23 cellular contexts compared by ENCODE assay signal in the genomic region with DNA sequence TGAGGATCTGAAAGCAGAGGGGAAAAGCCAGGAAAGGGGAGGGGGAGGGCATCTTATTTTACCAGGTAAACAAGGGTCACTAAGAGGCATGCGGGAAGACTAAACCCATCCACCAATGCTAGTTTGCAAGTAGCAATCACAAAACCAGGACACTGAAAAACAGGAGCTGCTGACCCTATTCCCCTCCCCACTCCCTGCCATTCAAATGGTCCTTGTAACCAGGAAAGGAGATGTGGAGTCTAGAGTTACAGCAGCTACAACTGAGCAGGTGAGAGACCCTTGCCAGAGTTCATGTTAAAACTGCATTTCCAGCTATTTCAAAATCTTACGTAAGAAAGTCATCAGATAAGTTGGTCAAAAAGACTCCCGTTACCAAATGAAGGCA.
"Had no signal": no experiment of that assay in that cellular context is flagged by ENCODE, and none has a peak within 500 bp of the region (broad histone marks: within the 10 kb centered on the region; RNA-seq: fewer than 3 reads in every experiment).

No MANE protein-coding gene starts in this region.

- H3K4me3 Mint-ChIP-seq: activated CD4-positive, alpha-beta memory T cell treated with anti-CD3 and anti-CD28 coated beads, Interleukin-2, amount 10 ng/mL, durations not matched to agents 7 days and 5 days; activated CD4-positive, alpha-beta T cell treated with anti-CD3 and anti-CD28 coated beads for 36 hours; activated naive CD4-positive, alpha-beta T cell treated with anti-CD3 and anti-CD28 coated beads, Interleukin-2, amount 10 ng/mL, durations not matched to agents 7 days and 5 days; activated naive CD8-positive, alpha-beta T cell treated with anti-CD3 and anti-CD28 coated beads for 36 hours; activated T-cell treated with anti-CD3 and anti-CD28 coated beads, Interleukin-2, amount 50 U/mL, for 72 hours had no signal

- H3K4me1 Mint-ChIP-seq: activated CD4-positive, alpha-beta memory T cell treated with anti-CD3 and anti-CD28 coated beads, Interleukin-2, amount 10 ng/mL, durations not matched to agents 7 days and 5 days; activated CD4-positive, alpha-beta T cell treated with anti-CD3 and anti-CD28 coated beads for 36 hours; activated naive CD4-positive, alpha-beta T cell treated with anti-CD3 and anti-CD28 coated beads, Interleukin-2, amount 10 ng/mL, durations not matched to agents 7 days and 5 days; activated naive CD8-positive, alpha-beta T cell treated with anti-CD3 and anti-CD28 coated beads for 36 hours had no signal

- FAIRE-seq: TTC549 had no signal

- H3K9me3 Mint-ChIP-seq: activated CD4-positive, alpha-beta memory T cell treated with anti-CD3 and anti-CD28 coated beads, Interleukin-2, amount 10 ng/mL, durations not matched to agents 7 days and 5 days; activated naive CD4-positive, alpha-beta T cell treated with anti-CD3 and anti-CD28 coated beads, Interleukin-2, amount 10 ng/mL, durations not matched to agents 7 days and 5 days; activated naive CD8-positive, alpha-beta T cell treated with anti-CD3 and anti-CD28 coated beads for 36 hours; activated T-cell treated with anti-CD3 and anti-CD28 coated beads, Interleukin-2, amount 50 U/mL, for 72 hours; activated T-helper 2 cell treated with anti-CD3 and anti-CD28 coated beads, Interferon-gamma antibody, Interleukin-2, Interleukin-4, amounts not matched to agents 10 μg/mL and 5 μg/mL and 100 μg/mL, durations not matched to agents 14 hours and 24 hours and 36 hours had no signal

- H3K27me3 ChIP-seq: cardiac muscle cell had no signal

- H3K27ac Mint-ChIP-seq: activated CD4-positive, alpha-beta memory T cell treated with anti-CD3 and anti-CD28 coated beads, Interleukin-2, amount 10 ng/mL, durations not matched to agents 7 days and 5 days; activated CD4-positive, alpha-beta T cell treated with anti-CD3 and anti-CD28 coated beads for 36 hours; activated naive CD4-positive, alpha-beta T cell treated with anti-CD3 and anti-CD28 coated beads, Interleukin-2, amount 10 ng/mL, durations not matched to agents 7 days and 5 days; activated naive CD8-positive, alpha-beta T cell treated with anti-CD3 and anti-CD28 coated beads for 36 hours; activated T-cell treated with anti-CD3 and anti-CD28 coated beads, Interleukin-2, amount 50 U/mL, for 72 hours; activated T-helper 2 cell treated with anti-CD3 and anti-CD28 coated beads, Interferon-gamma antibody, Interleukin-2, Interleukin-4, amounts not matched to agents 10 μg/mL and 5 μg/mL and 100 μg/mL, durations not matched to agents 14 hours and 24 hours and 36 hours had no signal

- H3K4me3 ChIP-seq: cardiac muscle cell, SK-N-MC had no signal

- H3K36me3 ChIP-seq: brain microvascular endothelial cell, cardiac muscle cell had no signal

- ATAC-seq: activated CD4-positive, alpha-beta T cell treated with anti-CD3 and anti-CD28 coated beads for 36 hours; activated T-cell treated with anti-CD3 and anti-CD28 coated beads, Interleukin-2, amount 50 U/mL, for 72 hours had no signal

- H3K27ac ChIP-seq: brain microvascular endothelial cell, cardiac muscle cell, SK-N-MC had no signal

- DNase-seq: activated CD4-positive, alpha-beta memory T cell treated with anti-CD3 and anti-CD28 coated beads, Interleukin-2, amount 10 ng/mL, durations not matched to agents 7 days and 5 days; activated CD4-positive, alpha-beta T cell treated with anti-CD3 and anti-CD28 coated beads for 36 hours; activated CD4-positive, alpha-beta T cell treated with anti-CD3 and anti-CD28 coated beads, Interleukin-2, amount 50 U/mL, for 1 hour; activated gamma-delta T cell treated with Interleukin-2 at 50 U/mL for 16 hours; activated naive CD4-positive, alpha-beta T cell treated with anti-CD3 and anti-CD28 coated beads, Interleukin-2, amount 10 ng/mL, durations not matched to agents 7 days and 5 days; activated naive CD8-positive, alpha-beta T cell treated with anti-CD3 and anti-CD28 coated beads for 36 hours; activated T-cell treated with anti-CD3 and anti-CD28 coated beads for 4 hours; activated T-cell treated with anti-CD3 and anti-CD28 coated beads, Interleukin-2, amount 50 U/mL, for 72 hours; brain microvascular endothelial cell; Karpas-422; MM.1S; NCI-H146; NCI-H187 treated with DMSO at 0.1 percent for 48 hours; NCI-H2227 treated with DMSO at 0.1 percent for 48 hours; NCI-H446 treated with DMSO at 0.1 percent for 48 hours; NCI-H524 treated with DMSO at 0.1 percent for 48 hours; NCI-H748 treated with DMSO at 0.1 percent for 48 hours; SW 1271; T-helper 9 cell had no signal

- H3K36me3 Mint-ChIP-seq: activated naive CD4-positive, alpha-beta T cell treated with anti-CD3 and anti-CD28 coated beads, Interleukin-2, amount 10 ng/mL, durations not matched to agents 7 days and 5 days; activated naive CD8-positive, alpha-beta T cell treated with anti-CD3 and anti-CD28 coated beads for 36 hours had no signal
